ENCODE assay signal across 8 cellular contexts in the genomic region with DNA sequence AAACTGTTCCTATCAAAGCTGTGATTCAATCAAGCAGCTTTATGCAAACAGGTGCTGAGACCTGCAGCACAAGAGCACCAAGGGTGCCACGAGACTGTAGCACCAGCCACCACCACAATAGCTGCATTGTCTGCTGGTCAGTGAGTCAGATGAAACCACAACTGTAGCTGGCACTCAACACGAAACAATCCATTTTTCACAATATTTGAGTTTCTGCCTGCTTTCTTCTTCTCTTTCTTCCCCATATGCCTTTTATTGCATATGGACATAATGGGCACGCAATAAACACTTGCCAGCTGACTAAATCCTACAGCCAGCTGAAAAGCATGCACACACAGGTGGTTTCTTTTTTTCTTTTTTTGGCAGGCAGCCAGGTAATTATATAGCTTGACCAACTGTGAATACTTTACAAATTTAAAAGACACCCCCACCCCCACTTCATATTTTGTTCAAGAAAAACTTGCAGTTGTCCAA. TPM values are rescaled to one million over a fixed set of nuclear protein-coding genes. Genes with fewer than 3 reads are reported as not detected.
DNase-seq lines count a peak whose midpoint lies in the region; ATAC-seq lines count a peak whose summit lies in the region.

No MANE protein-coding gene starts in this region.

- intact Hi-C loops in activated CD4-positive, alpha-beta T cell treated with anti-CD3 and anti-CD28 coated beads for 36 hours (cut with DNase I, micrococcal nuclease), result no loop called here

- H3K27ac Mint-ChIP-seq in activated CD4-positive, alpha-beta T cell treated with anti-CD3 and anti-CD28 coated beads for 36 hours, result no peak overlapping the region

- H3K9me3 Mint-ChIP-seq in activated CD4-positive, alpha-beta T cell treated with anti-CD3 and anti-CD28 coated beads for 36 hours (ENCODE audit: low read depth), result no peaks in the 10 kb centered on the region

- peak; percentile 19 for DNase-seq in activated CD4-positive, alpha-beta T cell treated with anti-CD3 and anti-CD28 coated beads for 36 hours
- no peak for DNase-seq in activated CD4-positive, alpha-beta T cell treated with anti-CD3 and anti-CD28 coated beads for 1 hour
- DNase-seq in NCI-H1417 (lab: John Stamatoyannopoulos, UW) (peak; percentile 86 to 96 (median 87)), amniotic epithelial cell (ENCODE audit: low read depth) (peak; percentile 73), myocyte (ENCODE audit: low read depth) (peak; percentile 85), SK-N-DZ (ENCODE audit: low spot score) (no peak)

- CTCF ChIA-PET in activated CD4-positive, alpha-beta T cell treated with anti-CD3 and anti-CD28 coated beads for 36 hours (lab: Charles Lee), result interaction anchor here (0.6 to 1.0 kb wide), 3 partner anchors 29 to 795 kb away, joined by 3 read pairs; no protein-coding TSS in a partner anchor

- peaks cover 12% of the 10 kb centered on the region for H3K4me1 Mint-ChIP-seq in activated CD4-positive, alpha-beta T cell treated with anti-CD3 and anti-CD28 coated beads for 36 hours

- ATAC-seq in activated CD4-positive, alpha-beta T cell treated with anti-CD3 and anti-CD28 coated beads for 36 hours, result no peak
- ATAC-seq in HG03565 (IDR thresholded peaks at IDR 0.05; ENCODE audit: unreplicated experiment) (no peak), HG03139 (IDR thresholded peaks at IDR 0.05; ENCODE audit: unreplicated experiment) (no peak)

- H3K4me3 Mint-ChIP-seq in activated CD4-positive, alpha-beta T cell treated with anti-CD3 and anti-CD28 coated beads for 36 hours, result no peak overlapping the region

- H3K27me3 Mint-ChIP-seq in activated CD4-positive, alpha-beta T cell treated with anti-CD3 and anti-CD28 coated beads for 36 hours, result no peaks in the 10 kb centered on the region

- H3K36me3 Mint-ChIP-seq in activated CD4-positive, alpha-beta T cell treated with anti-CD3 and anti-CD28 coated beads for 36 hours (ENCODE audit: low read depth), result no peaks in the 10 kb centered on the region

- POLR2A ChIA-PET in activated CD4-positive, alpha-beta T cell treated with anti-CD3 and anti-CD28 coated beads for 36 hours (lab: Charles Lee), result interaction anchor here (0.7 kb wide), 1 partner anchor 236 kb away, joined by 3 read pairs; no protein-coding TSS in a partner anchor

RNA-seq across cellular contexts. Expression of a gene that starts 16.6 kb away (rescaled TPM):
- under 1 TPM; 0.33 to 0.41 TPM for total RNA-seq in activated CD4-positive, alpha-beta T cell treated with anti-CD3 and anti-CD28 coated beads for 36 hours
- 3.9 and 4.3 TPM in 2 replicates for total RNA-seq in myocyte
- polyA plus RNA-seq in myocyte (2012), result 0.83 TPM
- 1.5 and 2.0 TPM in 2 replicates for polyA plus RNA-seq in SK-N-DZ (2014; cell fraction: cytosol; rRNA removed)
- 0.86 and 1.0 TPM in 2 replicates for polyA plus RNA-seq in SK-N-DZ (2014; cell fraction: nucleus; rRNA removed)

Comparison
In these comparisons a context has a peak if more than half of its experiments do, and no peak if none do; other contexts are left out.
1. DNase-seq: peak in activated CD4-positive, alpha-beta T cell treated with anti-CD3 and anti-CD28 coated beads for 36 hours (single experiment), NCI-H1417 (3 of 3), amniotic epithelial cell (single experiment) and myocyte (single experiment); none in activated CD4-positive, alpha-beta T cell treated with anti-CD3 and anti-CD28 coated beads for 1 hour (single experiment) and SK-N-DZ (single experiment).